ENCODE assay signal across 1 cellular context in genomic region chr3:149291178-149291577, GRCh38.
TF ChIP-seq lines count a peak whose summit lies in the region.

No MANE protein-coding gene starts in this region.

TF ChIP-seq in HCT116, 20 proteins besides CTCF, POLR2A, EP300 and RAD21 (continued from another document):
- TF ChIP-seq YY1 (IDR thresholded peaks at IDR 0.05; ENCODE audit: extremely low read depth, insufficient replicate concordance, low read depth, low read length) (no peak), POLR2AphosphoS5 (IDR thresholded peaks at IDR 0.05; ENCODE audit: low read depth, low read length) (no peak), SRF (IDR thresholded peaks at IDR 0.05; ENCODE audit: low read depth) (no peak), SP1 (IDR thresholded peaks at IDR 0.05; ENCODE audit: low read depth) (no peak), REST (IDR thresholded peaks at IDR 0.05; ENCODE audit: low read depth) (no peak), TCF7L2 (IDR thresholded peaks at IDR 0.05; ENCODE audit: borderline replicate concordance, extremely low read depth, insufficient read depth, insufficient read length) (no peak), JUND (IDR thresholded peaks at IDR 0.05) (no peak), CEBPB (IDR thresholded peaks at IDR 0.05; ENCODE audit: low read depth) (no peak)
TF ChIP-seq in HCT116: peak in this region for 0.
